ENCODE assay signal across 18 cellular contexts in the genomic region with DNA sequence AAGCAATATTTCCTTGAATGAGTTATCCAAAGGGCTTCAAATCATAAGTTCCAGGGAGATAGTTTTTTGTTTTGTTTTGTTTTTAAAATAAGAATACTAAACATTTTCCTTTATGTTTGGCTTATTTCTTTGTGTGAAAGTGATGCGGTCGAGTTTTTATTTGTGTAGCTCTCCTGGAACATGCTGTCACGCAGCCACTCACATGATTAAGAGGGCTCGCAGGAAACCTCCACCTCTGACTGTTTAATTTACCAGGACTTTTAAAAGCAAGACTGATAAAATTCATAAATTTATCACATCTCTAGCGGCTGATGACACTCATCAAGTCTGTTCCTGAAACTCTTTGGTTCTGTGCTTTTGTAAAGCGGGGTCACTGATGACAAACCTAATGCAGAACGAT. TPM values are rescaled to one million over a fixed set of nuclear protein-coding genes. Genes with fewer than 3 reads are reported as not detected.
DNase-seq lines count a peak whose midpoint lies in the region; ATAC-seq, FAIRE-seq and TF ChIP-seq lines count a peak whose summit lies in the region.
"Had no signal": no experiment of that assay in that cellular context is flagged by ENCODE, and none has a peak within 500 bp of the region (broad histone marks: within the 10 kb centered on the region; RNA-seq: fewer than 3 reads in every experiment).

No MANE protein-coding gene starts in this region.

- H3K9me3 ChIP-seq in heart right ventricle (no peaks in the 10 kb centered on the region), stomach smooth muscle (ENCODE audit: control insufficient read depth in 2 of 2, low read length in 2 of 2) (no peaks in the 10 kb centered on the region)

- H3K36me3 ChIP-seq in heart right ventricle (no peaks in the 10 kb centered on the region), stomach smooth muscle (ENCODE audit: control insufficient read depth in 2 of 2, insufficient read depth in 2 of 2, low read length in 2 of 2) (no peaks in the 10 kb centered on the region)

- intact Hi-C loops in heart right ventricle (cut with DNase I) (loop anchor here in 1 of 10 donors (5.0 kb wide), 1 partner anchor 42 kb away; no protein-coding TSS in a partner anchor), left cardiac atrium (cut with DNase I) (no loop called here), left ventricle myocardium superior (cut with micrococcal nuclease) (no loop called here)

- H3K9ac ChIP-seq in stomach smooth muscle (ENCODE audit: low read length in 2 of 2) = no peak overlapping the region

- ATAC-seq in heart right ventricle = peak in 2 of 8 donors; percentile 38 to 63
- ATAC-seq in left cardiac atrium = no peak
- peak; percentile 63 for ATAC-seq in left ventricle myocardium superior
- ATAC-seq: GM23338, HCT116 had no signal

- no peak for TF ChIP-seq CTCF in heart right ventricle (IDR thresholded peaks at IDR 0.05)

- peak overlapping the region in 7 of 10 donors; percentile 3 to 58 (median 33) for H3K27ac ChIP-seq in heart right ventricle
- H3K27ac ChIP-seq in stomach smooth muscle (ENCODE audit: low read length) = peak overlapping the region; percentile 8

- H3K4me1 ChIP-seq in heart right ventricle (peaks cover 0 to 22% (median 0%) of the 10 kb centered on the region in 9 donors), stomach smooth muscle (ENCODE audit: control insufficient read depth, insufficient read depth, low read length) (peaks cover 4% of the 10 kb centered on the region)

- H3K4me3 ChIP-seq in heart right ventricle = no peak overlapping the region
- H3K4me3 ChIP-seq in stomach smooth muscle (ENCODE audit: low read length in 2 of 2) = peak overlapping the region in 1 of 2 donors; percentile 35
- H3K4me3 ChIP-seq: GM23338 had no signal

- 38 to 43% methylated on average over 7 of the region's 7 CpGs for WGBS in heart right ventricle, 2 donors

- H3K27me3 ChIP-seq in heart right ventricle (no peaks in the 10 kb centered on the region), stomach smooth muscle (ENCODE audit: control insufficient read depth in 1 of 2, insufficient read depth in 2 of 2, low read length in 2 of 2) (no peaks in the 10 kb centered on the region)

- DNase-seq in heart right ventricle (no peak), left cardiac atrium (no peak), left ventricle myocardium superior (no peak), RCC 7860 (ENCODE audit: low spot score) (no peak), NCI-H748 (lab: John Stamatoyannopoulos, UW; ENCODE audit: unreplicated experiment) (no peak)
- DNase-seq: C1 segment of cervical spinal cord; Calu3; CD4-positive, alpha-beta memory T cell; COR-L47; DMS53; DMS79 treated with DMSO at 0.1 percent for 48 hours; GF-D8; H9 had no signal

- FAIRE-seq in RCC 7860 (lab: Jason Lieb, UNC) = no peak
- FAIRE-seq: GM12891, GM18507 had no signal

RNA-seq across cellular contexts. Expression of a gene that starts 48.9 kb away (rescaled TPM):
- total RNA-seq in heart right ventricle (100 to 1,000 TPM in 7 of 10 donors, 10 to 100 TPM in 3; 64.6 to 196 (median 130) TPM), left cardiac atrium (10 to 100 TPM; 63.2 to 75.1 TPM), left ventricle myocardium superior (180 TPM)
- 10 to 100 TPM; 48.6 to 90.7 TPM for polyA plus RNA-seq in heart right ventricle
- total RNA-seq: CD4-positive, alpha-beta memory T cell; GM23338; H9 had no signal
- polyA plus RNA-seq: CD4-positive, alpha-beta memory T cell had no signal
